11 cellular contexts compared by ENCODE assay signal in the genomic region with DNA sequence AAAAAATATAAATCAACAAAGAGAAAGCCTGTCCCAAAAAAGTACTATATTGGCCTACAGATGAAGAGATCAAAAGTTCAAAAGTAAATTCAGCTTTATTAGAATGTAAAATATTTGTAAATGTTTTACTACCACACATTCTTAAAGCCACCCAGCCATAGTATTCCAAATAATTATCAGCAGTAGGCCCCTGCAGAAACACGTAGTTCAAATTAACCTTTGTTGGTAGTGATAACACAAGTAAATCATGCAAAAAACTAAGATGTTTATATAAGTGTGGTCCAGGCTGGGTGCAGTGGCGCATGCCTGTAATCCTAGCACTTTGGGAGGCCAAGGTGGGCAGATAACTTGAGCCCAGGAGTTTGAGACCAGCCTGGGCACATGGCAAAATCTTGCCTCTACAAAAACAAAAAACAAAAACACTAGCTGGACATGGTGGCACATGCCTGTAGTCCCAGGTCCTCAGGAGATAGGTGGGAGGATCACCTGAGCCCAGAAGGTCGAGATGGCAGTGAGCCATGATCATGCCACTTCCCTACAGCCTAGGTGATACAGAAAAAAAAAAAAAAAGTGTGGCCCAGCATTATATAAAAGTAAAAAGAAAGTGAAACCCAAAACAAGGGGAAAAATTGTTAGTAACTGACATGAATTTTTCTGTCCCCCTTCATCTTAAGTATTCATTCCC. TPM values are rescaled to one million over a fixed set of nuclear protein-coding genes. Genes with fewer than 3 reads are reported as not detected.
DNase-seq lines count a peak whose midpoint lies in the region; ATAC-seq and TF ChIP-seq lines count a peak whose summit lies in the region.
"Had no signal": no experiment of that assay in that cellular context is flagged by ENCODE, and none has a peak within 500 bp of the region (broad histone marks: within the 10 kb centered on the region; RNA-seq: fewer than 3 reads in every experiment).

No MANE protein-coding gene starts in this region.

- peaks cover 61% of the 10 kb centered on the region for H3K79me2 ChIP-seq in Loucy (ENCODE audit: insufficient read depth, low read length)

- no peaks in the 10 kb centered on the region for H3K9me2 ChIP-seq in Loucy (replicated peaks; ENCODE audit: low read depth, low read length)
- H3K9me2 ChIP-seq: SK-N-SH had no signal

- CTCF ChIA-PET in CD4-positive, alpha-beta T cell (lab: Charles Lee) = interaction anchor here (2.0 kb wide), 1 partner anchor 20 kb away, joined by 6 read pairs; no protein-coding TSS in a partner anchor
- CTCF ChIA-PET in naive thymus-derived CD4-positive, alpha-beta T cell (lab: Charles Lee) = interaction anchor here (0.6 kb wide), 1 partner anchor 11 kb away, joined by 5 read pairs; no protein-coding TSS in a partner anchor

- TF ChIP-seq EP300 in esophagus muscularis mucosa (IDR thresholded peaks at IDR 0.05) = no peak

- TF ChIP-seq CTCF in CD4-positive, alpha-beta T cell (IDR thresholded peaks at IDR 0.05) = no peak
- TF ChIP-seq CTCF in Loucy (conservative IDR thresholded peaks at IDR 0.05; ENCODE audit: low read length) (no peak), esophagus muscularis mucosa (IDR thresholded peaks at IDR 0.05) (no peak)

- H3K27ac Mint-ChIP-seq in CD4-positive, alpha-beta T cell = peak overlapping the region; percentile 88
- peak overlapping the region; percentile 72 to 94 (median 92) for H3K27ac Mint-ChIP-seq in naive thymus-derived CD4-positive, alpha-beta T cell

- peaks cover 36% of the 10 kb centered on the region for H3K36me3 Mint-ChIP-seq in CD4-positive, alpha-beta T cell (ENCODE audit: low read depth)
- H3K36me3 Mint-ChIP-seq in naive thymus-derived CD4-positive, alpha-beta T cell = peaks cover 5 to 31% (median 26%) of the 10 kb centered on the region in 5 donors

- peak in 3 of 10 experiments; percentile 5 to 15 (median 10) for DNase-seq in CD4-positive, alpha-beta T cell
- no peak for DNase-seq in adipocyte (ENCODE audit: low read depth)
- DNase-seq in naive thymus-derived CD4-positive, alpha-beta T cell = peak in 7 of 9 donors; percentile 26 to 49 (median 43)
- no peak for DNase-seq in esophagus muscularis mucosa (ENCODE audit: extremely low spot score)
- no peak for DNase-seq in NCI-H446 (lab: John Stamatoyannopoulos, UW)
- DNase-seq: effector CD4-positive, alpha-beta T cell; NCI-H2081 treated with DMSO at 0.1 percent for 48 hours; SK-N-SH had no signal

- no peak overlapping the region for H2AFZ ChIP-seq in Loucy (ENCODE audit: low read length)

- POLR2A ChIA-PET in CD4-positive, alpha-beta T cell (lab: Charles Lee) = interaction anchor here (0.7 to 1.4 kb wide), 2 partner anchors 9 to 250 kb away, joined by 3 to 7 read pairs; no protein-coding TSS in a partner anchor
- POLR2A ChIA-PET in naive thymus-derived CD4-positive, alpha-beta T cell (lab: Charles Lee) = interaction anchor here (0.6 to 0.7 kb wide), 2 partner anchors 18 to 29 kb away, joined by 3 to 5 read pairs; no protein-coding TSS in a partner anchor

- H4K20me1 ChIP-seq in Loucy (ENCODE audit: insufficient read depth, low read length, poor library complexity, severe bottlenecking) = peaks cover 8% of the 10 kb centered on the region

- no peaks in the 10 kb centered on the region for H3K9me3 Mint-ChIP-seq in CD4-positive, alpha-beta T cell
- H3K9me3 Mint-ChIP-seq in naive thymus-derived CD4-positive, alpha-beta T cell = peaks cover 0 to 6% (median 0%) of the 10 kb centered on the region in 11 donors

- H3K27ac ChIP-seq in CD4-positive, alpha-beta T cell (ENCODE audit: low read depth, low read length) = peak overlapping the region; percentile 3
- H3K27ac ChIP-seq in naive thymus-derived CD4-positive, alpha-beta T cell (ENCODE audit: low read depth, low read length) = peak overlapping the region; percentile 71
- H3K27ac ChIP-seq in esophagus muscularis mucosa (replicated peaks in 1 of 4) = no peak overlapping the region

- intact Hi-C loops in CD4-positive, alpha-beta T cell (cut with DNase I, micrococcal nuclease) = no loop called here
- intact Hi-C loops in naive thymus-derived CD4-positive, alpha-beta T cell (cut with micrococcal nuclease) = loop anchor here (1.0 to 10.0 kb wide), 3 partner anchors 17 to 46 kb away; a partner anchor contains a TSS
- intact Hi-C loops in esophagus muscularis mucosa (cut with DNase I) = no loop called here

- H3K27me3 Mint-ChIP-seq in CD4-positive, alpha-beta T cell = no peaks in the 10 kb centered on the region
- no peaks in the 10 kb centered on the region for H3K27me3 Mint-ChIP-seq in naive thymus-derived CD4-positive, alpha-beta T cell

- peaks cover 32% of the 10 kb centered on the region; the same call in 1 of the 2 replicates for H3K36me3 ChIP-seq in Loucy (ENCODE audit: insufficient read depth, low read length)
- peaks cover 20% of the 10 kb centered on the region for H3K36me3 ChIP-seq in adipocyte (ENCODE audit: control insufficient read depth, insufficient read depth, low read length, severe bottlenecking)
- H3K36me3 ChIP-seq in naive thymus-derived CD4-positive, alpha-beta T cell (ENCODE audit: control insufficient read depth in 2 of 3, insufficient read depth in 3 of 3, low read length in 3 of 3) = peaks cover 0 to 10% (median 0%) of the 10 kb centered on the region in 3 experiments
- H3K36me3 ChIP-seq in esophagus muscularis mucosa = peaks cover 0 to 27% (median 23%) of the 10 kb centered on the region in 4 donors

- peaks cover 64% of the 10 kb centered on the region for H3K4me1 Mint-ChIP-seq in CD4-positive, alpha-beta T cell (ENCODE audit: low read depth)
- H3K4me1 Mint-ChIP-seq in naive thymus-derived CD4-positive, alpha-beta T cell = peaks cover 37 to 82% (median 69%) of the 10 kb centered on the region in 7 donors

- H3K4me3 Mint-ChIP-seq in CD4-positive, alpha-beta T cell = peak overlapping the region; percentile 64
- peak overlapping the region; percentile 53 to 83 (median 72) for H3K4me3 Mint-ChIP-seq in naive thymus-derived CD4-positive, alpha-beta T cell

- peaks cover 20% of the 10 kb centered on the region for H3K4me1 ChIP-seq in Loucy (ENCODE audit: insufficient read depth, low read length, poor library complexity, severe bottlenecking)
- peaks cover 15% of the 10 kb centered on the region for H3K4me1 ChIP-seq in adipocyte (ENCODE audit: control insufficient read depth, insufficient read depth, low read length)
- peaks cover 12 to 25% of the 10 kb centered on the region in 2 donors for H3K4me1 ChIP-seq in naive thymus-derived CD4-positive, alpha-beta T cell (ENCODE audit: control insufficient read depth in 2 of 2, insufficient read depth in 2 of 2, low read length in 2 of 2)
- H3K4me1 ChIP-seq in esophagus muscularis mucosa = peaks cover 18 to 40% (median 23%) of the 10 kb centered on the region in 4 donors

- H3K9ac ChIP-seq in Loucy (ENCODE audit: low read depth, low read length, poor library complexity, severe bottlenecking) (peak overlapping the region; percentile 49), adipocyte (ENCODE audit: low read length) (peak overlapping the region; percentile 42)
- H3K9ac ChIP-seq: SK-N-SH had no signal

- no peaks in the 10 kb centered on the region for H3K9me3 ChIP-seq in CD4-positive, alpha-beta T cell (ENCODE audit: control insufficient read depth, low read length)
- peaks cover 3% of the 10 kb centered on the region; the same call in 1 of the 2 replicates for H3K9me3 ChIP-seq in Loucy (ENCODE audit: insufficient read depth, low read depth, low read length)
- H3K9me3 ChIP-seq in adipocyte (ENCODE audit: control insufficient read depth, low read length) = no peaks in the 10 kb centered on the region
- H3K9me3 ChIP-seq in naive thymus-derived CD4-positive, alpha-beta T cell (ENCODE audit: control insufficient read depth in 2 of 3, low read length in 3 of 3) = no peaks in the 10 kb centered on the region
- H3K9me3 ChIP-seq in esophagus muscularis mucosa = no peaks in the 10 kb centered on the region
- H3K9me3 ChIP-seq: SK-N-SH had no signal

- H3K27me3 ChIP-seq in CD4-positive, alpha-beta T cell (ENCODE audit: control insufficient read depth, insufficient read depth, low read length) = no peaks in the 10 kb centered on the region
- H3K27me3 ChIP-seq in Loucy (ENCODE audit: insufficient read depth, low read length, poor library complexity, severe bottlenecking) = no peaks in the 10 kb centered on the region
- H3K27me3 ChIP-seq in adipocyte (replicated peaks; ENCODE audit: control insufficient read depth, insufficient read depth, low read length) = no peaks in the 10 kb centered on the region
- H3K27me3 ChIP-seq in naive thymus-derived CD4-positive, alpha-beta T cell (ENCODE audit: control insufficient read depth in 2 of 2, insufficient read depth in 2 of 2, low read length in 2 of 2) = no peaks in the 10 kb centered on the region
- no peaks in the 10 kb centered on the region for H3K27me3 ChIP-seq in esophagus muscularis mucosa

- WGBS in esophagus muscularis mucosa = 76% methylated on average over 3 of the region's 3 CpGs

- peak; percentile 82 for ATAC-seq in CD4-positive, alpha-beta T cell (ENCODE audit: poor library complexity)
- ATAC-seq in naive thymus-derived CD4-positive, alpha-beta T cell = peak; percentile 59
- ATAC-seq in HG02870 (IDR thresholded peaks at IDR 0.05; ENCODE audit: unreplicated experiment) (no peak), HG02588 (IDR thresholded peaks at IDR 0.05; ENCODE audit: unreplicated experiment) (no peak)

- H3K4me3 ChIP-seq in Loucy (ENCODE audit: low read length, poor library complexity, severe bottlenecking) (peak overlapping the region; percentile 38), adipocyte (ENCODE audit: low read length) (peak overlapping the region; percentile 19), esophagus muscularis mucosa (no peak overlapping the region)
- peak overlapping the region; percentile 28 for H3K4me3 ChIP-seq in naive thymus-derived CD4-positive, alpha-beta T cell (ENCODE audit: low read length)

- 0 out of 2 replicates have a peak, but pooled peaks cover 3% of the 10 kb centered on the region for H3F3A ChIP-seq in Loucy (ENCODE audit: low read depth)

- peak overlapping the region; percentile 57 for H3K4me2 ChIP-seq in Loucy (ENCODE audit: low read depth, low read length, poor library complexity, severe bottlenecking)
- H3K4me2 ChIP-seq: SK-N-SH had no signal

- TF ChIP-seq POLR2A in esophagus muscularis mucosa (IDR thresholded peaks at IDR 0.05; ENCODE audit: low read depth) = no peak

RNA-seq across cellular contexts. Expression of a gene that starts 17.9 kb away (rescaled TPM):
- total RNA-seq in CD4-positive, alpha-beta T cell = 10 to 100 TPM; 13.0 to 14.5 TPM
- total RNA-seq in naive thymus-derived CD4-positive, alpha-beta T cell = 10 to 100 TPM; 19.0 to 58.1 (median 25.7) TPM
- polyA plus RNA-seq in naive thymus-derived CD4-positive, alpha-beta T cell = 10 to 100 TPM; 11.6 to 12.7 TPM
- 10 to 100 TPM; 14.5 to 25.3 (median 20.1) TPM for total RNA-seq in esophagus muscularis mucosa

Comparison
In these comparisons a context has a peak if more than half of its experiments do, and no peak if none do; other contexts are left out.
1. ATAC-seq: peak in CD4-positive, alpha-beta T cell (single experiment) and naive thymus-derived CD4-positive, alpha-beta T cell (single experiment); none in HG02870 (single experiment) and HG02588 (single experiment).
2. DNase-seq: peak in naive thymus-derived CD4-positive, alpha-beta T cell (7 of 9); none in adipocyte (single experiment), esophagus muscularis mucosa (single experiment) and NCI-H446 (0 of 2).
3. H3K27ac ChIP-seq: peak in CD4-positive, alpha-beta T cell (single experiment) and naive thymus-derived CD4-positive, alpha-beta T cell (single experiment); none in esophagus muscularis mucosa (0 of 4).
4. H3K4me3 ChIP-seq: peak in Loucy (single experiment), adipocyte (single experiment) and naive thymus-derived CD4-positive, alpha-beta T cell (single experiment); none in esophagus muscularis mucosa (0 of 4).
5. intact Hi-C loops: an anchor here in naive thymus-derived CD4-positive, alpha-beta T cell (1.0 to 10.0 kb wide); none called in CD4-positive, alpha-beta T cell and esophagus muscularis mucosa.